Comparison of ENCODE assay signal across 17 cellular contexts in genomic region chr3:50177346-50177745, GRCh38. TPM values are rescaled to one million over a fixed set of nuclear protein-coding genes. Genes with fewer than 3 reads are reported as not detected.
A peak's percentile ranks its signal among the peaks of the same experiment; 100 is the strongest.
DNase-seq lines count a peak whose midpoint lies in the region; ATAC-seq and TF ChIP-seq lines count a peak whose summit lies in the region.
"Had no signal": no experiment of that assay in that cellular context is flagged by ENCODE, and none has a peak within 500 bp of the region (broad histone marks: within the 10 kb centered on the region; RNA-seq: fewer than 3 reads in every experiment).

No MANE protein-coding gene starts in this region.

- H3K27ac ChIP-seq in RWPE1, result peak overlapping the region; percentile 99
- H3K27ac ChIP-seq in right lobe of liver, result no peak overlapping the region
- H3K27ac ChIP-seq in tibial nerve, result no peak overlapping the region
- no peak overlapping the region for H3K27ac ChIP-seq in PC-3 (ENCODE audit: low read length)
- no peak overlapping the region for H3K27ac ChIP-seq in thyroid gland
- H3K27ac ChIP-seq: KMS-11 had no signal

- H3K36me3 ChIP-seq in right lobe of liver (no peaks in the 10 kb centered on the region), tibial nerve (no peaks in the 10 kb centered on the region), PC-3 (ENCODE audit: low read depth, low read length) (no peaks in the 10 kb centered on the region), thyroid gland (peaks cover 6 to 11% of the 10 kb centered on the region in 2 donors)

- no peaks in the 10 kb centered on the region for H3K27me3 ChIP-seq in right lobe of liver
- H3K27me3 ChIP-seq in tibial nerve, result no peaks in the 10 kb centered on the region
- no peaks in the 10 kb centered on the region for H3K27me3 ChIP-seq in PC-3 (ENCODE audit: low read length)
- no peaks in the 10 kb centered on the region for H3K27me3 ChIP-seq in thyroid gland

- ATAC-seq in Right ventricle myocardium superior (ENCODE audit: poor library complexity), result no peak
- no peak for ATAC-seq in left ventricle myocardium superior
- peak; percentile 93 to 97 (median 96) for ATAC-seq in right lobe of liver
- no peak for ATAC-seq in PC-3

- TF ChIP-seq CTCF in RWPE1 (conservative IDR thresholded peaks at IDR 0.05; ENCODE audit: low read depth), result no peak
- TF ChIP-seq CTCF in right lobe of liver (IDR thresholded peaks at IDR 0.05), result no peak
- no peak for TF ChIP-seq CTCF in tibial nerve (IDR thresholded peaks at IDR 0.05)
- TF ChIP-seq CTCF in PC-3 (conservative IDR thresholded peaks at IDR 0.05; ENCODE audit: low read depth, low read length), result no peak
- TF ChIP-seq CTCF in thyroid gland (IDR thresholded peaks at IDR 0.05), result no peak

- H3K9me3 ChIP-seq in right lobe of liver (no peaks in the 10 kb centered on the region), tibial nerve (no peaks in the 10 kb centered on the region), PC-3 (ENCODE audit: low read length) (no peaks in the 10 kb centered on the region), thyroid gland (no peaks in the 10 kb centered on the region)

- no peaks in the 10 kb centered on the region for H3K79me2 ChIP-seq in PC-3 (ENCODE audit: low read length)

- no peak for TF ChIP-seq POLR2A in right lobe of liver (IDR thresholded peaks at IDR 0.05)
- TF ChIP-seq POLR2A in tibial nerve (IDR thresholded peaks at IDR 0.05), result no peak
- no peak for TF ChIP-seq POLR2A in thyroid gland (IDR thresholded peaks at IDR 0.05)

- no TSS peak for BruUV-seq in PC-3 (replicated peaks; lab: Mats Ljungman, UMichigan)

- H3K4me1 ChIP-seq in right lobe of liver, result peaks cover 0 to 22% (median 3%) of the 10 kb centered on the region in 4 donors
- H3K4me1 ChIP-seq in tibial nerve, result peaks cover 0 to 11% (median 3%) of the 10 kb centered on the region in 4 donors
- H3K4me1 ChIP-seq in PC-3 (ENCODE audit: insufficient read depth, low read length), result peaks cover 17% of the 10 kb centered on the region
- H3K4me1 ChIP-seq in thyroid gland, result peaks cover 0 to 6% of the 10 kb centered on the region in 2 donors

- POLR2A ChIA-PET in RWPE1 (lab: Yijun Ruan, JAX; ENCODE audit: low non-redundant PET), result no interaction called here
- POLR2A ChIA-PET in PC-3 (lab: Charles Lee; ENCODE audit: unreplicated experiment), result no interaction called here

- no peak overlapping the region for H3K4me2 ChIP-seq in PC-3 (ENCODE audit: low read length)
- H3K4me2 ChIP-seq: KMS-11 had no signal

- DNase-seq in Right ventricle myocardium superior (peak; percentile 50), left ventricle myocardium superior (no peak), RWPE1 (ENCODE audit: low spot score) (no peak), right lobe of liver (peak; percentile 93 to 96 (median 94)), tibial nerve (ENCODE audit: low spot score in 2 of 2) (peak; percentile 32 to 41), PC-3 (no peak), T1000 (lab: John Stamatoyannopoulos, UW) (no peak), thyroid gland (no peak)
- DNase-seq: AML-193; Calu3; CD4-positive, CD25-positive, alpha-beta regulatory T cell; MM.1S; NCI-H1105; NCI-H187; NCI-H82 had no signal

- no peaks in the 10 kb centered on the region for H3F3A ChIP-seq in PC-3 (ENCODE audit: low read length, unreplicated experiment)

- no peak for TF ChIP-seq EP300 in tibial nerve (IDR thresholded peaks at IDR 0.05)

- no peak overlapping the region for H2AFZ ChIP-seq in PC-3 (ENCODE audit: low read length)

- no peak overlapping the region for H3K9ac ChIP-seq in PC-3 (ENCODE audit: low read length)
- H3K9ac ChIP-seq: KMS-11 had no signal

- no peak overlapping the region for H3K4me3 ChIP-seq in right lobe of liver
- no peak overlapping the region for H3K4me3 ChIP-seq in tibial nerve
- H3K4me3 ChIP-seq in PC-3 (ENCODE audit: low read length), result no peak overlapping the region
- no peak overlapping the region for H3K4me3 ChIP-seq in thyroid gland (replicated peaks in 1 of 3)

- CTCF ChIA-PET in RWPE1 (lab: Yijun Ruan, JAX), result no interaction called here
- CTCF ChIA-PET in PC-3 (lab: Charles Lee), result no interaction called here

- H4K20me1 ChIP-seq in PC-3 (ENCODE audit: low read length), result no peaks in the 10 kb centered on the region

- intact Hi-C loops in Right ventricle myocardium superior (cut with DNase I), result no loop called here
- intact Hi-C loops in left ventricle myocardium superior (cut with micrococcal nuclease), result no loop called here
- intact Hi-C loops in right lobe of liver (cut with DNase I), result no loop called here
- intact Hi-C loops in PC-3 (cut with micrococcal nuclease), result no loop called here
- intact Hi-C loops in thyroid gland (cut with DNase I), result no loop called here

- H3K9me2 ChIP-seq in PC-3 (replicated peaks; ENCODE audit: low read length), result no peaks in the 10 kb centered on the region

- WGBS in right lobe of liver (ENCODE audit: insufficient coverage, low coverage, low lambda C conversion rate, missing lambda C conversion rate), result no CpG with 5 or more reads among the region's 2 CpGs
- WGBS in tibial nerve, 2 donors, result 11 to 34% methylated on average over 2 of the region's 2 CpGs
- WGBS in thyroid gland, 2 donors, result 66% methylated on average over 2 of the region's 2 CpGs; no CpG with 5 or more reads in 1 of the 2 donors

RNA-seq across cellular contexts. Expression of gene GNAT1, which starts 14.1 kb away (rescaled TPM):
- total RNA-seq in Right ventricle myocardium superior, result not detected
- not detected for total RNA-seq in left ventricle myocardium superior
- under 1 TPM in 1 of 6 experiments, not detected in 5; 0.07 TPM for total RNA-seq in right lobe of liver
- total RNA-seq in tibial nerve, result not detected
- total RNA-seq in PC-3 (2014; rRNA removed), result 0.22 TPM in 1 of 2 replicates, not detected in the other
- not detected for total RNA-seq in thyroid gland
- total RNA-seq: Calu3; CD4-positive, CD25-positive, alpha-beta regulatory T cell; NCI-H460 had no signal

RNA-seq across cellular contexts. Expression of gene SEMA3F, which starts 22.2 kb away (rescaled TPM):
- total RNA-seq in Right ventricle myocardium superior, result 10.8 TPM
- total RNA-seq in left ventricle myocardium superior, result 11.4 TPM
- total RNA-seq in right lobe of liver, result 1 to 10 TPM; 1.2 to 5.9 (median 4.2) TPM
- total RNA-seq in tibial nerve, result 10 to 100 TPM; 14.4 to 58.5 (median 17.4) TPM
- 47.3 and 50.5 TPM in 2 replicates for total RNA-seq in PC-3 (2014; rRNA removed)
- total RNA-seq in thyroid gland, result 10 to 100 TPM; 13.2 to 44.2 (median 38.2) TPM

RNA-seq across cellular contexts. Expression of gene SLC38A3, which starts 27.7 kb away (rescaled TPM):
- total RNA-seq in Right ventricle myocardium superior (10.6 TPM), left ventricle myocardium superior (10.4 TPM), right lobe of liver (100 to 1,000 TPM in 4 of 6 experiments, 10 to 100 TPM in 2; 77.7 to 311 (median 190) TPM), tibial nerve (1 to 10 TPM in 2 of 4 donors, under 1 TPM in 2; 0.21 to 8.1 (median 1.5) TPM), PC-3 (2014; rRNA removed) (0.17 and 3.3 TPM in 2 replicates), thyroid gland (1 to 10 TPM; 1.1 to 5.0 (median 3.6) TPM)
- total RNA-seq: Calu3; CD4-positive, CD25-positive, alpha-beta regulatory T cell had no signal

RNA-seq across cellular contexts. Expression of gene GNAI2, which starts 58.7 kb away (rescaled TPM):
- 126 TPM for total RNA-seq in Right ventricle myocardium superior
- 137 TPM for total RNA-seq in left ventricle myocardium superior
- 100 to 1,000 TPM in 2 of 6 experiments, 10 to 100 TPM in 4; 73.3 to 125 (median 98.7) TPM for total RNA-seq in right lobe of liver
- total RNA-seq in tibial nerve, result 100 to 1,000 TPM; 201 to 265 (median 243) TPM
- total RNA-seq in PC-3 (2014; rRNA removed), result 221 and 254 TPM in 2 replicates
- 100 to 1,000 TPM; 111 to 171 (median 142) TPM for total RNA-seq in thyroid gland

Comparison
In these comparisons a context has a peak if more than half of its experiments do, and no peak if none do; other contexts are left out.
1. DNase-seq: peak in Right ventricle myocardium superior (single experiment), right lobe of liver (3 of 3) and tibial nerve (2 of 2); none in left ventricle myocardium superior (single experiment), RWPE1 (single experiment), PC-3 (single experiment), T1000 (single experiment) and thyroid gland (0 of 2).
2. ATAC-seq: peak in right lobe of liver (4 of 4); none in Right ventricle myocardium superior (single experiment), left ventricle myocardium superior (single experiment) and PC-3 (single experiment).